Comparison of ENCODE assay signal across 27 cellular contexts in genomic region chr1:47209091-47209490, GRCh38. TPM values are rescaled to one million over a fixed set of nuclear protein-coding genes. Genes with fewer than 3 reads are reported as not detected.
DNase-seq lines count a peak whose midpoint lies in the region; ATAC-seq and TF ChIP-seq lines count a peak whose summit lies in the region.
"Had no signal": no experiment of that assay in that cellular context is flagged by ENCODE, and none has a peak within 500 bp of the region (broad histone marks: within the 10 kb centered on the region; RNA-seq: fewer than 3 reads in every experiment).

No MANE protein-coding gene starts in this region.

- ATAC-seq in GM23338 (peak; percentile 42), T-helper 17 cell (no peak), sciatic nerve (no peak)

- peaks cover 24% of the 10 kb centered on the region for H3K4me1 ChIP-seq in GM23338 (ENCODE audit: insufficient read depth)
- H3K4me1 ChIP-seq: Peyer's patch had no signal

- peak overlapping the region; percentile 64 for H3K4me3 Mint-ChIP-seq in GM23338
- H3K4me3 Mint-ChIP-seq in T-helper 17 cell: no peak overlapping the region
- H3K4me3 Mint-ChIP-seq in glutamatergic neuron (ENCODE audit: unreplicated experiment): no peak overlapping the region
- H3K4me3 Mint-ChIP-seq: CD8-positive, alpha-beta memory T cell had no signal

- H3F3A ChIP-seq in GM23338 (replicated peaks; ENCODE audit: low read depth): no peaks in the 10 kb centered on the region

- TF ChIP-seq CTCF in GM23338 (conservative IDR thresholded peaks at IDR 0.05; ENCODE audit: low read depth in 2 of 2) (no peak), glutamatergic neuron (IDR thresholded peaks at IDR 0.05; ENCODE audit: partially characterized antibody, unreplicated experiment) (no peak)

- H3K27me3 ChIP-seq in GM23338 (ENCODE audit: insufficient read depth): peaks cover 64% of the 10 kb centered on the region
- H3K27me3 ChIP-seq: Peyer's patch had no signal

- no peaks in the 10 kb centered on the region for H4K20me1 ChIP-seq in GM23338 (replicated peaks; ENCODE audit: insufficient read depth)

- peaks cover 29% of the 10 kb centered on the region for H3K27me3 Mint-ChIP-seq in GM23338 (ENCODE audit: insufficient read depth, low read depth, poor library complexity)
- peaks cover 57% of the 10 kb centered on the region for H3K27me3 Mint-ChIP-seq in T-helper 17 cell
- H3K27me3 Mint-ChIP-seq in glutamatergic neuron (ENCODE audit: unreplicated experiment): peaks cover 5% of the 10 kb centered on the region

- H3K9me2 ChIP-seq in GM23338 (ENCODE audit: insufficient read depth): 0 out of 2 replicates have a peak, but pooled peaks cover 3% of the 10 kb centered on the region

- H3K9me3 Mint-ChIP-seq in GM23338 (peaks cover 10% of the 10 kb centered on the region; the same call in 2 of the 3 replicates), glutamatergic neuron (ENCODE audit: unreplicated experiment) (peaks cover 4% of the 10 kb centered on the region)
- H3K9me3 Mint-ChIP-seq: CD8-positive, alpha-beta memory T cell had no signal

- no peaks in the 10 kb centered on the region for H3K79me2 ChIP-seq in GM23338 (replicated peaks; ENCODE audit: insufficient read depth)

- H2AFZ ChIP-seq in GM23338: peak overlapping the region; percentile 90

- intact Hi-C loops in sciatic nerve (cut with DNase I): no loop called here

- no peak for DNase-seq in GM23338 (ENCODE audit: low spot score)
- DNase-seq in T-helper 17 cell: no peak
- no peak for DNase-seq in glutamatergic neuron
- DNase-seq in sciatic nerve (ENCODE audit: low spot score): peak; percentile 49
- no peak for DNase-seq in inferior parietal cortex (ENCODE audit: extremely low spot score)
- DNase-seq in stimulated activated CD4-positive, alpha-beta T cell treated with anti-CD3 and anti-CD28 coated beads, Interleukin-1b, Interleukin-23, amount 100 ng/mL, for 48 hours: no peak
- no peak for DNase-seq in T-helper 9 cell
- DNase-seq: Calu3; CD8-positive, alpha-beta memory T cell; DMS153; GM23248; KBM-7; MM.1S; NCI-H1048; NCI-H1417 treated with DMSO at 0.1 percent for 48 hours; NCI-H187; NCI-H2107; NCI-H226; NCI-H510A treated with DMSO at 0.1 percent for 48 hours; NCI-H748 treated with DMSO at 0.1 percent for 48 hours; NK-92 treated with Interleukin-12 subunit alpha and Interleukin-12 subunit beta, amount 100 ng/mL, for 24 hours; Peyer's patch had no signal

- no peaks in the 10 kb centered on the region for H3K9me3 ChIP-seq in T-helper 17 cell (ENCODE audit: control insufficient read depth, low read length, poor library complexity, severe bottlenecking)
- H3K9me3 ChIP-seq: Peyer's patch had no signal

- no peak overlapping the region for H3K27ac ChIP-seq in GM23338 (ENCODE audit: low read depth)
- H3K27ac ChIP-seq: C4-2B, GM23248, HL-60, Peyer's patch had no signal

- H3K4me2 ChIP-seq in GM23338: peak overlapping the region; percentile 87

- H3K4me1 Mint-ChIP-seq in GM23338: peaks cover 31% of the 10 kb centered on the region
- H3K4me1 Mint-ChIP-seq in T-helper 17 cell: peaks cover 8% of the 10 kb centered on the region
- H3K4me1 Mint-ChIP-seq in glutamatergic neuron (ENCODE audit: low read depth, unreplicated experiment): peaks cover 6% of the 10 kb centered on the region
- H3K4me1 Mint-ChIP-seq: CD8-positive, alpha-beta memory T cell had no signal

- H3K36me3 ChIP-seq in GM23338 (ENCODE audit: insufficient read depth): no peaks in the 10 kb centered on the region
- H3K36me3 ChIP-seq: Peyer's patch had no signal

- H3K36me3 Mint-ChIP-seq in GM23338 (ENCODE audit: low read depth) (peaks cover 6% of the 10 kb centered on the region), T-helper 17 cell (ENCODE audit: low read depth) (peaks cover 2% of the 10 kb centered on the region), glutamatergic neuron (ENCODE audit: unreplicated experiment) (peaks cover 4% of the 10 kb centered on the region)
- H3K36me3 Mint-ChIP-seq: CD8-positive, alpha-beta memory T cell had no signal

- H3K27ac Mint-ChIP-seq in GM23338: no peak overlapping the region
- peak overlapping the region; percentile 39 for H3K27ac Mint-ChIP-seq in T-helper 17 cell
- H3K27ac Mint-ChIP-seq in glutamatergic neuron (ENCODE audit: unreplicated experiment): peak overlapping the region; percentile 30
- H3K27ac Mint-ChIP-seq: CD8-positive, alpha-beta memory T cell had no signal

- peak overlapping the region; percentile 53 for H3K4me3 ChIP-seq in GM23338
- H3K4me3 ChIP-seq: GM23248, Peyer's patch had no signal

TF ChIP-seq in GM23338, 12 proteins besides CTCF, POLR2A, EP300 and RAD21 (continues in another document):
- TF ChIP-seq EZH2phosphoT487 (IDR thresholded peaks at IDR 0.05; ENCODE audit: unreplicated experiment) (no peak), ZNF331 (CRISPR knock-in tag; IDR thresholded peaks at IDR 0.05; ENCODE audit: low read depth) (no peak), ZNF114 (CRISPR knock-in tag; IDR thresholded peaks at IDR 0.05) (no peak), REST (IDR thresholded peaks at IDR 0.05; ENCODE audit: unreplicated experiment) (no peak), CREB1 (CRISPR knock-in tag; IDR thresholded peaks at IDR 0.05; ENCODE audit: low read depth) (no peak), STAT1 (IDR thresholded peaks at IDR 0.05; ENCODE audit: unreplicated experiment) (no peak)

RNA-seq across cellular contexts. Expression of gene PDZK1IP1, which starts 19.3 kb away (rescaled TPM):
- total RNA-seq in GM23338 (2014; rRNA removed; shearing (Covaris generic)): not detected in 2 replicates
- not detected in 2 replicates for polyA plus RNA-seq in GM23338 (2016; fragmentation: Nextera tagmentation; extraction: Ambion mirVana)
- total RNA-seq in T-helper 17 cell (10 to 100 TPM in 1 of 2 donors, not detected in 1; 30.6 TPM), glutamatergic neuron (ENCODE audit: unreplicated experiment) (not detected), sciatic nerve (2.4 TPM)
- total RNA-seq: CD8-positive, alpha-beta memory T cell; GM23248 had no signal
- polyA plus RNA-seq: AG04450; CD8-positive, alpha-beta memory T cell; GM23248 had no signal

RNA-seq across cellular contexts. Expression of gene TAL1, which starts 22.9 kb away (rescaled TPM):
- not detected in 2 replicates for total RNA-seq in GM23338 (2014; rRNA removed; shearing (Covaris generic))
- not detected in 2 replicates for polyA plus RNA-seq in GM23338 (2016; fragmentation: Nextera tagmentation; extraction: Ambion mirVana)
- total RNA-seq in T-helper 17 cell (10 to 100 TPM in 1 of 2 donors, 1 to 10 TPM in 1; 1.3 to 44.2 TPM), glutamatergic neuron (ENCODE audit: unreplicated experiment) (2.1 TPM), sciatic nerve (13.6 TPM)
- total RNA-seq: A172; Calu3; CD8-positive, alpha-beta memory T cell; GM23248; HT-29 had no signal
- polyA plus RNA-seq: AG04450; CD8-positive, alpha-beta memory T cell; GM23248 had no signal
